Comparison of ENCODE assay signal across 20 cellular contexts in the genomic region with DNA sequence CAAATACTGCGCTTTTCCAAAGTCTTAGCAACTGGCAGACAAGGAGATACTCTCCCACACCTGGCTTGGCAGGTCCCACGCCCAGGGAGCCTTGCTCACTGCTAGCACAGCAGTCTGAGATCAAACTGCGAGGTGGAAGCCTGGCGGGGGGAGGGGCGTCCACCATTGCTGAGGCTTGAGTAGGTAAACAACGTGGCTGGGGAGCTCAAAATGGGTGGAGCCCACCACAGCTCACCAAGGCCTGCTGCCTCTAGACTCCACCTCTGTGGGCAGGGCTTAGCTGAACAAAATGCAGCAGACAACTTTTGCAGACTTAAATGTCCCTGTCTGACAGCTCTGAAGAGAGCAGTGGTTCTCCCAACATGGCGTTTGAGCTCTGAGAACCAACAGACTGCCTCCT.
"Had no signal": no experiment of that assay in that cellular context is flagged by ENCODE, and none has a peak within 500 bp of the region (broad histone marks: within the 10 kb centered on the region; RNA-seq: fewer than 3 reads in every experiment).

No MANE protein-coding gene starts in this region.

- H3K27ac Mint-ChIP-seq: activated B cell treated with CpG ODN at 0.5 μM for 24 hours; activated CD4-positive, alpha-beta memory T cell treated with anti-CD3 and anti-CD28 coated beads for 36 hours; activated naive CD8-positive, alpha-beta T cell treated with anti-CD3 and anti-CD28 coated beads for 36 hours; effector memory CD8-positive, alpha-beta T cell; mesothelial cell of epicardium; natural killer cell treated with Interleukin-12 subunit alpha and Interleukin-12 subunit beta and Interleukin-15 and Interleukin-18, amount 100 ng/mL, for 72 hours had no signal

- H3K4me3 ChIP-seq: cardiac muscle cell, lung, tibial artery had no signal

- H3K27me3 ChIP-seq: cardiac muscle cell, tibial artery had no signal

- H3K27ac ChIP-seq: cardiac muscle cell, tibial artery had no signal

- H3K36me3 Mint-ChIP-seq: mesothelial cell of epicardium had no signal

- ATAC-seq: effector memory CD8-positive, alpha-beta T cell; left lobe of liver; natural killer cell treated with Interleukin-12 subunit alpha and Interleukin-12 subunit beta and Interleukin-15 and Interleukin-18, amount 100 ng/mL, for 72 hours had no signal

- H3K4me3 Mint-ChIP-seq: activated B cell treated with CpG ODN at 0.5 μM for 24 hours; activated CD4-positive, alpha-beta memory T cell treated with anti-CD3 and anti-CD28 coated beads for 36 hours; activated naive CD8-positive, alpha-beta T cell treated with anti-CD3 and anti-CD28 coated beads for 36 hours; effector memory CD8-positive, alpha-beta T cell; mesothelial cell of epicardium; natural killer cell treated with Interleukin-12 subunit alpha and Interleukin-12 subunit beta and Interleukin-15 and Interleukin-18, amount 100 ng/mL, for 72 hours had no signal

- H3K4me1 ChIP-seq: tibial artery had no signal

- H3K27me3 Mint-ChIP-seq: activated B cell treated with CpG ODN at 0.5 μM for 24 hours; activated CD4-positive, alpha-beta memory T cell treated with anti-CD3 and anti-CD28 coated beads for 36 hours; activated naive CD8-positive, alpha-beta T cell treated with anti-CD3 and anti-CD28 coated beads for 36 hours had no signal

- DNase-seq: activated B cell treated with CpG ODN at 0.5 μM for 24 hours; activated CD4-positive, alpha-beta memory T cell treated with anti-CD3 and anti-CD28 coated beads for 36 hours; activated CD4-positive, alpha-beta T cell treated with anti-CD3 and anti-CD28 coated beads for 4 hours; activated naive CD4-positive, alpha-beta T cell; activated naive CD8-positive, alpha-beta T cell treated with anti-CD3 and anti-CD28 coated beads for 36 hours; activated T-cell treated with anti-CD3 and anti-CD28 coated beads for 4 hours; amniotic stem cell; dermis blood vessel endothelial cell; effector memory CD8-positive, alpha-beta T cell; foreskin melanocyte; glutamatergic neuron; hippocampal formation; islet precursor cell; stimulated activated naive CD4-positive, alpha-beta T cell; tibial artery had no signal

- H3K36me3 ChIP-seq: cardiac muscle cell, tibial artery had no signal
